2 cellular contexts compared by ENCODE assay signal in genomic region chr14:99747167-99747566, GRCh38.
TF ChIP-seq lines count a peak whose summit lies in the region.

No MANE protein-coding gene starts in this region.

TF ChIP-seq in A549, 52 proteins besides CTCF, POLR2A, EP300 and RAD21:
- TF ChIP-seq CBX2 (IDR thresholded peaks at IDR 0.05; ENCODE audit: borderline replicate concordance, low read depth) = no peak
- TF ChIP-seq ESRRA (IDR thresholded peaks at IDR 0.05; ENCODE audit: borderline replicate concordance, low read length) = no peak
- no peak for TF ChIP-seq HOXA7 (CRISPR knock-in tag; IDR thresholded peaks at IDR 0.05)
- TF ChIP-seq E2F6 (IDR thresholded peaks at IDR 0.05; ENCODE audit: borderline replicate concordance, low read depth) = no peak
- no peak for TF ChIP-seq RCOR1 (IDR thresholded peaks at IDR 0.05; ENCODE audit: low read depth, low read length)
- no peak for TF ChIP-seq HES2 (IDR thresholded peaks at IDR 0.05)

TF ChIP-seq in IMR-90, 13 proteins besides CTCF, POLR2A, EP300 and RAD21:
- TF ChIP-seq MXI1 (IDR thresholded peaks at IDR 0.05; ENCODE audit: borderline replicate concordance, low read depth, low read length) = no peak
- no peak for TF ChIP-seq MAZ (IDR thresholded peaks at IDR 0.05; ENCODE audit: borderline replicate concordance, low read depth, low read length)
- TF ChIP-seq, protein P1, sequence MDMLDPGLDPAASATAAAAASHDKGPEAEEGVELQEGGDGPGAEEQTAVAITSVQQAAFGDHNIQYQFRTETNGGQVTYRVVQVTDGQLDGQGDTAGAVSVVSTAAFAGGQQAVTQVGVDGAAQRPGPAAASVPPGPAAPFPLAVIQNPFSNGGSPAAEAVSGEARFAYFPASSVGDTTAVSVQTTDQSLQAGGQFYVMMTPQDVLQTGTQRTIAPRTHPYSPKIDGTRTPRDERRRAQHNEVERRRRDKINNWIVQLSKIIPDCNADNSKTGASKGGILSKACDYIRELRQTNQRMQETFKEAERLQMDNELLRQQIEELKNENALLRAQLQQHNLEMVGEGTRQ (IDR thresholded peaks at IDR 0.05; ENCODE audit: low read depth, low read length) = no peak
- no peak for TF ChIP-seq BHLHE40 (IDR thresholded peaks at IDR 0.05; ENCODE audit: low read depth, low read length)
- TF ChIP-seq SMC3 (IDR thresholded peaks at IDR 0.05; ENCODE audit: low read depth, low read length) = no peak
- no peak for TF ChIP-seq CHD1 (IDR thresholded peaks at IDR 0.05; ENCODE audit: low read depth, low read length)
- TF ChIP-seq NFE2L2 (IDR thresholded peaks at IDR 0.05; ENCODE audit: low read depth, low read length) = no peak
- TF ChIP-seq MAFK (IDR thresholded peaks at IDR 0.05; ENCODE audit: low read depth, low read length) = no peak
- no peak for TF ChIP-seq CEBPB (IDR thresholded peaks at IDR 0.05; ENCODE audit: low read depth, low read length)
- TF ChIP-seq, protein P2, sequence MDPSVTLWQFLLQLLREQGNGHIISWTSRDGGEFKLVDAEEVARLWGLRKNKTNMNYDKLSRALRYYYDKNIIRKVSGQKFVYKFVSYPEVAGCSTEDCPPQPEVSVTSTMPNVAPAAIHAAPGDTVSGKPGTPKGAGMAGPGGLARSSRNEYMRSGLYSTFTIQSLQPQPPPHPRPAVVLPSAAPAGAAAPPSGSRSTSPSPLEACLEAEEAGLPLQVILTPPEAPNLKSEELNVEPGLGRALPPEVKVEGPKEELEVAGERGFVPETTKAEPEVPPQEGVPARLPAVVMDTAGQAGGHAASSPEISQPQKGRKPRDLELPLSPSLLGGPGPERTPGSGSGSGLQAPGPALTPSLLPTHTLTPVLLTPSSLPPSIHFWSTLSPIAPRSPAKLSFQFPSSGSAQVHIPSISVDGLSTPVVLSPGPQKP (IDR thresholded peaks at IDR 0.05; ENCODE audit: borderline replicate concordance, low read depth, low read length) = no peak
- no peak for TF ChIP-seq RFX5 (IDR thresholded peaks at IDR 0.05; ENCODE audit: low read depth, low read length)
TF ChIP-seq in IMR-90: peak in this region for 0.
